8 cellular contexts compared by ENCODE assay signal in genomic region chr20:41339957-41340326, GRCh38. TPM values are rescaled to one million over a fixed set of nuclear protein-coding genes. Genes with fewer than 3 reads are reported as not detected.
DNase-seq lines count a peak whose midpoint lies in the region; ATAC-seq and TF ChIP-seq lines count a peak whose summit lies in the region.

No MANE protein-coding gene starts in this region.

- intact Hi-C loops in dorsolateral prefrontal cortex (cut with DNase I): loop anchor here (1.0 to 5.0 kb wide), 5 partner anchors 93 to 373 kb away; partner anchors contain the start of gene TOP1 (in 1 of the 2)

- H3K9ac ChIP-seq in liver (ENCODE audit: low read depth in 1 of 2, low read length in 2 of 2): peak overlapping the region in 1 of 2 donors; percentile 18

- 4% methylated on average over 25 of the region's 25 CpGs for WGBS in liver

- DNase-seq in NCI-H526 (lab: John Stamatoyannopoulos, UW) (peak; percentile 88 to 97), dorsolateral prefrontal cortex (peak in 9 of 10 donors; percentile 77 to 88 (median 82))
- peak; percentile 89 to 91 for DNase-seq in activated CD4-positive, alpha-beta T cell treated with anti-CD3 and anti-CD28 coated beads, Interleukin-2, amount 50 U/mL, for 48 hours
- DNase-seq in stimulated activated CD4-positive, alpha-beta T cell treated with anti-CD3 and anti-CD28 coated beads, Interleukin-4, amount 100 ng/mL, for 1 hour: peak; percentile 86

- peaks cover 4 to 41% (median 24%) of the 10 kb centered on the region in 4 donors for H3K4me1 ChIP-seq in liver (ENCODE audit: control insufficient read depth in 4 of 4, insufficient read depth in 4 of 4, low read length in 3 of 4)

- ATAC-seq in GM18498 (IDR thresholded peaks at IDR 0.05; ENCODE audit: unreplicated experiment) (peak; percentile 76), HG03432 (IDR thresholded peaks at IDR 0.05; ENCODE audit: unreplicated experiment) (peak; percentile 77), GM18873 (IDR thresholded peaks at IDR 0.05; ENCODE audit: low FRiP score, unreplicated experiment) (no peak)

- peak; percentile 96 to 100 (median 99) for TF ChIP-seq CTCF in dorsolateral prefrontal cortex (IDR thresholded peaks at IDR 0.05 in 54 of 56, conservative IDR thresholded peaks at IDR 0.05 in 2 of 56; ENCODE audit: low read depth in 1 of 56, partially characterized antibody in 56 of 56)
- TF ChIP-seq CTCF in liver (IDR thresholded peaks at IDR 0.05; ENCODE audit: low read depth, low read length, missing input control): peak; percentile 98

- no peaks in the 10 kb centered on the region for H3K9me3 ChIP-seq in liver (ENCODE audit: control insufficient read depth in 4 of 4, low read length in 3 of 4)

- H3K27ac ChIP-seq in dorsolateral prefrontal cortex: peak overlapping the region in 29 of 59 donors; percentile 0 to 73 (median 45)
- H3K27ac ChIP-seq in liver (ENCODE audit: low read depth in 1 of 2, low read length in 2 of 2): peak overlapping the region; percentile 38 to 63

- H3K27me3 ChIP-seq in dorsolateral prefrontal cortex: no peaks in the 10 kb centered on the region
- no peaks in the 10 kb centered on the region for H3K27me3 ChIP-seq in liver (ENCODE audit: control insufficient read depth in 4 of 4, insufficient read depth in 4 of 4, low read length in 3 of 4)

- H3K36me3 ChIP-seq in liver (ENCODE audit: control insufficient read depth in 4 of 4, insufficient read depth in 3 of 4, low read depth in 1 of 4, low read length in 3 of 4): no peaks in the 10 kb centered on the region

- TF ChIP-seq RAD21 in liver (IDR thresholded peaks at IDR 0.05): peak; percentile 98 to 99

- peak overlapping the region; percentile 12 to 65 (median 46) for H3K4me3 ChIP-seq in dorsolateral prefrontal cortex
- peak overlapping the region in 2 of 3 donors; percentile 50 to 57 for H3K4me3 ChIP-seq in liver (ENCODE audit: low read depth in 1 of 3, low read length in 3 of 3)

TF ChIP-seq in liver, 16 proteins besides CTCF, POLR2A, EP300 and RAD21:
- TF ChIP-seq FOXA2 (IDR thresholded peaks at IDR 0.05) (no peak), RXRA (IDR thresholded peaks at IDR 0.05) (no peak), SP1 (IDR thresholded peaks at IDR 0.05) (no peak), MAX (IDR thresholded peaks at IDR 0.05) (no peak), JUND (IDR thresholded peaks at IDR 0.05) (no peak), FOXA1 (IDR thresholded peaks at IDR 0.05) (no peak), EGR1 (IDR thresholded peaks at IDR 0.05; ENCODE audit: low read depth in 2 of 2) (no peak), GABPA (IDR thresholded peaks at IDR 0.05 in 1 of 2, conservative IDR thresholded peaks at IDR 0.05 in 1 of 2) (no peak), HNF4A (conservative IDR thresholded peaks at IDR 0.05) (no peak), ZBTB33 (IDR thresholded peaks at IDR 0.05) (no peak), NR2F2 (IDR thresholded peaks at IDR 0.05) (no peak), YY1 (IDR thresholded peaks at IDR 0.05) (no peak), HNF4G (IDR thresholded peaks at IDR 0.05) (no peak), TAF1 (conservative IDR thresholded peaks at IDR 0.05) (no peak)
- TF ChIP-seq, protein P1, sequence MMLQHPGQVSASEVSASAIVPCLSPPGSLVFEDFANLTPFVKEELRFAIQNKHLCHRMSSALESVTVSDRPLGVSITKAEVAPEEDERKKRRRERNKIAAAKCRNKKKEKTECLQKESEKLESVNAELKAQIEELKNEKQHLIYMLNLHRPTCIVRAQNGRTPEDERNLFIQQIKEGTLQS (IDR thresholded peaks at IDR 0.05): no peak
- TF ChIP-seq, protein P2, sequence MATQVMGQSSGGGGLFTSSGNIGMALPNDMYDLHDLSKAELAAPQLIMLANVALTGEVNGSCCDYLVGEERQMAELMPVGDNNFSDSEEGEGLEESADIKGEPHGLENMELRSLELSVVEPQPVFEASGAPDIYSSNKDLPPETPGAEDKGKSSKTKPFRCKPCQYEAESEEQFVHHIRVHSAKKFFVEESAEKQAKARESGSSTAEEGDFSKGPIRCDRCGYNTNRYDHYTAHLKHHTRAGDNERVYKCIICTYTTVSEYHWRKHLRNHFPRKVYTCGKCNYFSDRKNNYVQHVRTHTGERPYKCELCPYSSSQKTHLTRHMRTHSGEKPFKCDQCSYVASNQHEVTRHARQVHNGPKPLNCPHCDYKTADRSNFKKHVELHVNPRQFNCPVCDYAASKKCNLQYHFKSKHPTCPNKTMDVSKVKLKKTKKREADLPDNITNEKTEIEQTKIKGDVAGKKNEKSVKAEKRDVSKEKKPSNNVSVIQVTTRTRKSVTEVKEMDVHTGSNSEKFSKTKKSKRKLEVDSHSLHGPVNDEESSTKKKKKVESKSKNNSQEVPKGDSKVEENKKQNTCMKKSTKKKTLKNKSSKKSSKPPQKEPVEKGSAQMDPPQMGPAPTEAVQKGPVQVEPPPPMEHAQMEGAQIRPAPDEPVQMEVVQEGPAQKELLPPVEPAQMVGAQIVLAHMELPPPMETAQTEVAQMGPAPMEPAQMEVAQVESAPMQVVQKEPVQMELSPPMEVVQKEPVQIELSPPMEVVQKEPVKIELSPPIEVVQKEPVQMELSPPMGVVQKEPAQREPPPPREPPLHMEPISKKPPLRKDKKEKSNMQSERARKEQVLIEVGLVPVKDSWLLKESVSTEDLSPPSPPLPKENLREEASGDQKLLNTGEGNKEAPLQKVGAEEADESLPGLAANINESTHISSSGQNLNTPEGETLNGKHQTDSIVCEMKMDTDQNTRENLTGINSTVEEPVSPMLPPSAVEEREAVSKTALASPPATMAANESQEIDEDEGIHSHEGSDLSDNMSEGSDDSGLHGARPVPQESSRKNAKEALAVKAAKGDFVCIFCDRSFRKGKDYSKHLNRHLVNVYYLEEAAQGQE (IDR thresholded peaks at IDR 0.05): no peak

RNA-seq across cellular contexts. Expression of gene LPIN3, which starts 0.7 kb away (rescaled TPM):
- total RNA-seq in dorsolateral prefrontal cortex (10 to 100 TPM in 7 of 120 experiments, 1 to 10 TPM in 112, under 1 TPM in 1; 0.87 to 11.8 (median 4.5) TPM), liver (10 to 100 TPM in 1 of 2 donors, 1 to 10 TPM in 1; 1.5 to 19.8 TPM)
- polyA plus RNA-seq in liver: 10 to 100 TPM in 1 of 2 donors, 1 to 10 TPM in 1; 7.0 to 32.4 TPM

RNA-seq across cellular contexts. Expression of gene ZHX3, which starts 22.4 kb away (rescaled TPM):
- 100 to 1,000 TPM in 89 of 120 experiments, 10 to 100 TPM in 31; 73.6 to 239 (median 112) TPM for total RNA-seq in dorsolateral prefrontal cortex
- total RNA-seq in liver: 10 to 100 TPM in 1 of 2 donors, 1 to 10 TPM in 1; 3.2 to 30.0 TPM
- 1 to 10 TPM; 7.6 to 8.4 TPM for polyA plus RNA-seq in liver

RNA-seq across cellular contexts. Expression of gene EMILIN3, which starts 26.7 kb away (rescaled TPM):
- total RNA-seq in dorsolateral prefrontal cortex (10 to 100 TPM in 12 of 120 experiments, 1 to 10 TPM in 108; 2.0 to 16.0 (median 6.1) TPM), liver (under 1 TPM in 1 of 2 donors, not detected in 1; 0.17 TPM)
- polyA plus RNA-seq in liver: under 1 TPM; 0.05 to 0.79 TPM
